Comparison of ENCODE assay signal across 17 cellular contexts in the genomic region with DNA sequence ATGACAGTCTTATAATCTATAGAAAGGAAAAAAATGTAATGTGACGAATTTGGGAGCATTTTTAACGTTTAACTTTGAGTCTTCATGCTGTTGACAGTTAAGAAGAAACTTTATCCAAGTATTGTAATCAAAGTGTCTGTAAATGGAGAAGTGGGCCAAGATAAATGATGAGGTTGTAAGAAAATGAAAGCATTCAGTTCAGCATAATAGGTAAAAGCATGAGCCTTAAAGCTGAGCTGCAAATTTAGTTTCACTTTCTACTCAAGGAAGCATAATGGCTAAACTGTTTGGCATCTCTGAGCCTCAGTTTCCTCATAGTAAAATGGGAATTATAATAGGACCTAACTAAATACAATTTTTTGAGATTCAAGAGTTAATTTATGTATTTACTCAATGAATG.
DNase-seq lines count a peak whose midpoint lies in the region; ATAC-seq and TF ChIP-seq lines count a peak whose summit lies in the region.
"Had no signal": no experiment of that assay in that cellular context is flagged by ENCODE, and none has a peak within 500 bp of the region (broad histone marks: within the 10 kb centered on the region; RNA-seq: fewer than 3 reads in every experiment).

No MANE protein-coding gene starts in this region.

- no peaks in the 10 kb centered on the region for H3K36me3 ChIP-seq in A673 (ENCODE audit: insufficient read depth, low read length, poor library complexity, severe bottlenecking)

- H3K36me3 Mint-ChIP-seq in T-cell = no peaks in the 10 kb centered on the region

- H3K27ac Mint-ChIP-seq in T-cell = no peak overlapping the region
- H3K27ac Mint-ChIP-seq: nephron; stimulated activated naive CD8-positive, alpha-beta T cell treated with anti-CD3 and anti-CD28 coated beads, Interleukin-15, Interleukin-2, amounts not matched to agents 100 ng/mL and 50 ng/mL, for 24 hours had no signal

- no peak overlapping the region for H3K4me3 ChIP-seq in A673 (ENCODE audit: low read depth, low read length, poor library complexity, severe bottlenecking)

- ATAC-seq in HG03159 (IDR thresholded peaks at IDR 0.05; ENCODE audit: unreplicated experiment) = peak; percentile 54
- no peak for ATAC-seq in T-cell (replicated peaks in 1 of 4)
- ATAC-seq: left ventricle myocardium superior, right cardiac atrium had no signal

- CTCF ChIA-PET in T-cell (lab: Charles Lee) (no interaction called here), A673 (lab: Charles Lee) (no interaction called here)

- peak; percentile 8 for DNase-seq in A172 (ENCODE audit: low spot score)
- peak; percentile 16 for DNase-seq in GM03348 (ENCODE audit: low spot score)
- DNase-seq in T-cell = no peak
- no peak for DNase-seq in NCI-H226
- DNase-seq in A673 (ENCODE audit: low spot score) = no peak
- DNase-seq in SKM-1 treated with dmso at 0.1 percent for 144 hours (lab: John Stamatoyannopoulos, UW; ENCODE audit: unreplicated experiment) = no peak
- no peak for DNase-seq in NCI-H1417 (lab: John Stamatoyannopoulos, UW)
- DNase-seq: activated CD4-positive, alpha-beta T cell treated with anti-CD3 and anti-CD28 coated beads for 4 hours; caudate nucleus; GF-D8; hypothalamus; left ventricle myocardium superior; NCI-H1417 treated with DMSO at 0.1 percent for 48 hours; right cardiac atrium had no signal

- no peaks in the 10 kb centered on the region for H3K9me3 Mint-ChIP-seq in T-cell
- H3K9me3 Mint-ChIP-seq: nephron had no signal

- no TSS peak for BruUV-seq in A673 (replicated peaks; lab: Mats Ljungman, UMichigan)

- H3K4me1 Mint-ChIP-seq in T-cell = peaks cover 0 to 3% (median 2%) of the 10 kb centered on the region in 3 donors
- H3K4me1 Mint-ChIP-seq: nephron had no signal

- H3K9me3 ChIP-seq in A673 (ENCODE audit: low read depth, low read length, poor library complexity, severe bottlenecking) = no peaks in the 10 kb centered on the region

- POLR2A ChIA-PET in T-cell (lab: Charles Lee) = no interaction called here
- POLR2A ChIA-PET in A673 (lab: Charles Lee; ENCODE audit: low non-redundant PET) = no interaction called here

- no peaks in the 10 kb centered on the region for H3K27me3 ChIP-seq in A673 (replicated peaks; ENCODE audit: insufficient read depth, low read depth, low read length, poor library complexity)

- H3K27me3 Mint-ChIP-seq in T-cell = no peaks in the 10 kb centered on the region
- H3K27me3 Mint-ChIP-seq: stimulated activated naive CD8-positive, alpha-beta T cell treated with anti-CD3 and anti-CD28 coated beads, Interleukin-15, Interleukin-2, amounts not matched to agents 100 ng/mL and 50 ng/mL, for 24 hours had no signal

- H3K4me1 ChIP-seq in A673 (ENCODE audit: insufficient read depth, low read length, poor library complexity, severe bottlenecking) = no peaks in the 10 kb centered on the region

- peak overlapping the region in 2 of 3 donors; percentile 43 to 64 for H3K4me3 Mint-ChIP-seq in T-cell
- H3K4me3 Mint-ChIP-seq: nephron; stimulated activated naive CD8-positive, alpha-beta T cell treated with anti-CD3 and anti-CD28 coated beads, Interleukin-15, Interleukin-2, amounts not matched to agents 100 ng/mL and 50 ng/mL, for 24 hours had no signal

- no peak for TF ChIP-seq CTCF in A673 (conservative IDR thresholded peaks at IDR 0.05; ENCODE audit: low read depth, low read length)

- intact Hi-C loops in A673 (cut with micrococcal nuclease; ENCODE audit: unreplicated experiment) = no loop called here

- H3K27ac ChIP-seq in A673 (ENCODE audit: low read depth, low read length, poor library complexity, severe bottlenecking) = no peak overlapping the region

Comparison
In these comparisons a context has a peak if more than half of its experiments do, and no peak if none do; other contexts are left out.
1. DNase-seq: peak in A172 (single experiment) and GM03348 (single experiment); none in T-cell (0 of 34), NCI-H226 (single experiment), A673 (single experiment), SKM-1 treated with dmso at 0.1 percent for 144 hours (single experiment) and NCI-H1417 (0 of 3).